In the genomic region with DNA sequence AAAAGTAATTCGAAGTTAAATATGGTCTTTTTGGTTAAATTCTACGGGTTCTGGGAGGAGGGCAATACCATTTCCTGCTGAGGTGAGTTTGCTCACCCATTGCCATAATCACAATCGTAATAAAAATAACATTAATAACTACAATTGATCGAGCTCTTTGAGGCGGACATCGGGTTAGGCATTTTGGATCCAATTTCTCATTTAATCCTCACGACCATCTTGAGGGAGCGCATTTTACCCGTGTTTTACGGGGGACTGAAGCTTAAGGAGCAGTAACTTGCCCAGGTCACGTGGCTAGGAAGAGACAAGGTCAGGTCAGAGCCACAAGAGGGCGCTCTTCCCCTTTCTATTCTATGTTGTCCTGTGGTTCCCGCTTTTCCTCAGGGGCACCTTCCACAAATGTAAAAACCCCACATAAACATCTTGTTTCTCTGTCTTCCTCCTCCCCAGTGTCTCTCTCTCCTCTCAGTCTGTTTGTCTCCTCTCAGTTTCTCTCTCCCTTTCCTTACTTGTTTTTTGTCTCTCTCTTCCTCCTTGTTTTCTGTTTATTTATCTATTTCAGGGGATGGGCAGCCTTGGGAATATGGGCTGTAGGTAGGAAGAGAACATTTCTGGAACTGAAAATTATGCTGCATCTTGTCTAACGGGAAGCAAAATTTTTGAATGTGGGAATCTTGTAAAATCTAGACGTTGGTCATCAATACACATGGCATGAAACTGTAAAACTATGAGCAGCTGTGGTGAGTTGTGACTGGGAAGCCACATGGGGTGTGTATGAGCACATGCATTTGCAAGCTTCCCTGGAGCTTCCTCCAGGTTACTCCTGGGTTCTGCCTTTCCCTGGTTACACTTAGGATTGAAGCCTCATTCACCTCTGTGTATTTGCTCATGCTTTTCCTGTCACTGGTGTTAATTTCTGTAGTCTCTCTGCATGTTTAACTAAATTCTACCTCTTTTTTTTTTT, we compare ENCODE assay signal across 8 cellular contexts.
DNase-seq lines count a peak whose midpoint lies in the region; ATAC-seq and TF ChIP-seq lines count a peak whose summit lies in the region.

No MANE protein-coding gene starts in this region.

- H3K27ac ChIP-seq in heart left ventricle (peak overlapping the region in 1 of 12 donors; percentile 35), upper lobe of left lung (no peak overlapping the region)

- H3K36me3 ChIP-seq in heart left ventricle (no peaks in the 10 kb centered on the region), upper lobe of left lung (no peaks in the 10 kb centered on the region)

- TF ChIP-seq POLR2A in heart left ventricle (IDR thresholded peaks at IDR 0.05) (no peak), upper lobe of left lung (IDR thresholded peaks at IDR 0.05) (no peak)

- peaks cover 0 to 15% (median 0%) of the 10 kb centered on the region in 9 donors for H3K27me3 ChIP-seq in heart left ventricle
- H3K27me3 ChIP-seq in upper lobe of left lung = peaks cover 0 to 6% (median 3%) of the 10 kb centered on the region in 4 donors

- H3K4me3 ChIP-seq in heart left ventricle (peak overlapping the region; percentile 20 to 66 (median 54)), upper lobe of left lung (peak overlapping the region; percentile 38 to 53 (median 46))

- 2 to 4% (median 3%) methylated on average over 15 of the region's 15 CpGs for WGBS in heart left ventricle, 4 donors
- 2 to 4% methylated on average over 15 of the region's 15 CpGs for WGBS in upper lobe of left lung, 2 donors

- TF ChIP-seq CTCF in GM10266 (IDR thresholded peaks at IDR 0.05; ENCODE audit: control insufficient read depth, insufficient read depth, low read depth, missing control alignments) = peak; percentile 79
- peak; percentile 84 to 97 (median 91) for TF ChIP-seq CTCF in heart left ventricle (IDR thresholded peaks at IDR 0.05)
- peak; percentile 76 to 92 (median 84) for TF ChIP-seq CTCF in upper lobe of left lung (IDR thresholded peaks at IDR 0.05)

- peaks cover 0 to 13% (median 4%) of the 10 kb centered on the region in 12 donors for H3K4me1 ChIP-seq in heart left ventricle
- peaks cover 5 to 16% (median 9%) of the 10 kb centered on the region in 4 donors for H3K4me1 ChIP-seq in upper lobe of left lung

- no peak for TF ChIP-seq EP300 in upper lobe of left lung (IDR thresholded peaks at IDR 0.05)

- peak; percentile 81 for ATAC-seq in HG02623 (IDR thresholded peaks at IDR 0.05; ENCODE audit: unreplicated experiment)
- peak; percentile 82 to 94 (median 90) for ATAC-seq in heart left ventricle
- ATAC-seq in upper lobe of left lung (ENCODE audit: low FRiP score in 2 of 2) = peak; percentile 91 to 95

- H3K9me3 ChIP-seq in heart left ventricle (no peaks in the 10 kb centered on the region), upper lobe of left lung (no peaks in the 10 kb centered on the region)

- DNase-seq in GM10266 (ENCODE audit: extremely low spot score) (peak; percentile 75), NCI-H1048 (lab: John Stamatoyannopoulos, UW) (peak; percentile 54), SKM-1 treated with dmso at 0.1 percent for 144 hours (lab: John Stamatoyannopoulos, UW; ENCODE audit: unreplicated experiment) (peak; percentile 66), heart left ventricle (peak in 4 of 5 donors; percentile 49 to 74 (median 68)), posterior cingulate gyrus (peak; percentile 47 to 96 (median 78)), upper lobe of left lung (peak in 1 of 2 donors; percentile 83)
- peak; percentile 42 for DNase-seq in activated naive CD8-positive, alpha-beta T cell treated with anti-CD3 and anti-CD28 coated beads, Interleukin-2, amount 50 U/mL, for 16 hours (ENCODE audit: low read depth, low spot score)

- intact Hi-C loops in heart left ventricle (cut with DNase I) = loop anchor here in 3 of 10 donors (2.0 to 10.0 kb wide), 3 partner anchors 85 to 609 kb away; no protein-coding TSS in a partner anchor
- intact Hi-C loops in posterior cingulate gyrus (cut with DNase I) = loop anchor here (1.0 kb wide), 1 partner anchor 85 kb away; no protein-coding TSS in a partner anchor
